Comparison of ENCODE assay signal across 23 cellular contexts in genomic region chr18:3873211-3873610, GRCh38.
DNase-seq lines count a peak whose midpoint lies in the region; FAIRE-seq and TF ChIP-seq lines count a peak whose summit lies in the region.
"Had no signal": no experiment of that assay in that cellular context is flagged by ENCODE, and none has a peak within 500 bp of the region (broad histone marks: within the 10 kb centered on the region; RNA-seq: fewer than 3 reads in every experiment).

No MANE protein-coding gene starts in this region.

- no peaks in the 10 kb centered on the region for H3K79me2 ChIP-seq in astrocyte (ENCODE audit: insufficient read depth, low read length)

- DNase-seq in NCI-H2107 treated with DMSO at 0.1 percent for 48 hours (lab: John Stamatoyannopoulos, UW; ENCODE audit: unreplicated experiment) (peak; percentile 52), NCI-H2107 (lab: John Stamatoyannopoulos, UW) (no peak), astrocyte (ENCODE audit: low read depth) (no peak), epithelial cell of proximal tubule (ENCODE audit: low read depth) (no peak), ovary (no peak), coronary artery (ENCODE audit: low spot score) (no peak), midbrain (lab: John Stamatoyannopoulos, UW) (no peak)
- no peak for DNase-seq in activated naive CD4-positive, alpha-beta T cell treated with Interleukin-2 at 50 U/mL for 16 hours
- DNase-seq: AML-193; CD8-positive, alpha-beta T cell; DMS153; MM.1S; NCI-H1048; NCI-H1417 treated with DMSO at 0.1 percent for 48 hours; NCI-H774; NK-92 treated with Interleukin-12 subunit alpha and Interleukin-12 subunit beta, amount 100 ng/mL, for 24 hours; SIG-M5 had no signal

- H3K4me3 ChIP-seq in astrocyte (ENCODE audit: insufficient read depth, low read depth, low read length) = no peak overlapping the region
- H3K4me3 ChIP-seq in epithelial cell of proximal tubule (ENCODE audit: low read depth, low read length) = peak overlapping the region; percentile 65
- peak overlapping the region; percentile 15 for H3K4me3 ChIP-seq in ovary
- no peak overlapping the region for H3K4me3 ChIP-seq in coronary artery
- H3K4me3 ChIP-seq: K562 had no signal

- intact Hi-C loops in ovary (cut with DNase I) = no loop called here

- peaks cover 8% of the 10 kb centered on the region for H3K4me1 Mint-ChIP-seq in astrocyte (ENCODE audit: low read depth, unreplicated experiment)

- H2AFZ ChIP-seq in astrocyte (ENCODE audit: low read depth, low read length) = no peak overlapping the region

- H3K27ac Mint-ChIP-seq in astrocyte (ENCODE audit: unreplicated experiment) = no peak overlapping the region
- H3K27ac Mint-ChIP-seq: CD8-positive, alpha-beta T cell had no signal

- H3K27me3 ChIP-seq in astrocyte (ENCODE audit: insufficient read depth, low read length) = no peaks in the 10 kb centered on the region
- H3K27me3 ChIP-seq in ovary = no peaks in the 10 kb centered on the region

- H3K27me3 Mint-ChIP-seq in astrocyte (ENCODE audit: low read depth, unreplicated experiment) = no peaks in the 10 kb centered on the region

- no peak overlapping the region for H3K4me2 ChIP-seq in astrocyte (ENCODE audit: low read length)

- H3K36me3 ChIP-seq in astrocyte (ENCODE audit: insufficient read depth, low read length) = no peaks in the 10 kb centered on the region
- no peaks in the 10 kb centered on the region for H3K36me3 ChIP-seq in ovary

- no peaks in the 10 kb centered on the region for H4K20me1 ChIP-seq in astrocyte (ENCODE audit: insufficient read depth, low read length)

- no peak overlapping the region for H3K9ac ChIP-seq in astrocyte (ENCODE audit: low read length)

- TF ChIP-seq EP300 in ovary (IDR thresholded peaks at IDR 0.05) = no peak

- H3K9me3 ChIP-seq in astrocyte (ENCODE audit: insufficient read depth, low read depth, low read length) (no peaks in the 10 kb centered on the region), ovary (no peaks in the 10 kb centered on the region)

- TF ChIP-seq CTCF in astrocyte (IDR thresholded peaks at IDR 0.05; ENCODE audit: insufficient read depth, low read depth, low read length) (no peak), epithelial cell of proximal tubule (conservative IDR thresholded peaks at IDR 0.05; ENCODE audit: low read depth, low read length) (no peak), ovary (IDR thresholded peaks at IDR 0.05) (no peak), coronary artery (IDR thresholded peaks at IDR 0.05) (no peak)

- no peaks in the 10 kb centered on the region for H3K36me3 Mint-ChIP-seq in astrocyte (ENCODE audit: low read depth, unreplicated experiment)
- H3K36me3 Mint-ChIP-seq: CD8-positive, alpha-beta T cell had no signal

- FAIRE-seq in astrocyte (lab: Jason Lieb, UNC) = no peak
- FAIRE-seq: GM12892, H54, HepG2, K562 had no signal

- H3K4me1 ChIP-seq in astrocyte (ENCODE audit: insufficient read depth, low read length) (no peaks in the 10 kb centered on the region), ovary (ENCODE audit: insufficient read depth) (no peaks in the 10 kb centered on the region)

- no peak overlapping the region for H3K27ac ChIP-seq in astrocyte (ENCODE audit: low read depth, low read length)
- no peak overlapping the region for H3K27ac ChIP-seq in ovary
- H3K27ac ChIP-seq in coronary artery = no peak overlapping the region
- H3K27ac ChIP-seq: 22Rv1, HL-60 had no signal

- no peaks in the 10 kb centered on the region for H3K9me3 Mint-ChIP-seq in astrocyte (ENCODE audit: unreplicated experiment)
- H3K9me3 Mint-ChIP-seq: CD8-positive, alpha-beta T cell had no signal

- H3K4me3 Mint-ChIP-seq in astrocyte (ENCODE audit: unreplicated experiment) = peak overlapping the region; percentile 7
- H3K4me3 Mint-ChIP-seq: CD8-positive, alpha-beta T cell had no signal

- TF ChIP-seq POLR2A in ovary (IDR thresholded peaks at IDR 0.05) = no peak

Comparison
In these comparisons a context has a peak if more than half of its experiments do, and no peak if none do; other contexts are left out.
1. H3K4me3 ChIP-seq: peak in epithelial cell of proximal tubule (single experiment) and ovary (single experiment); none in astrocyte (single experiment) and coronary artery (single experiment).